1 cellular context compared by ENCODE assay signal in genomic region chr1:2399890-2400575, GRCh38.
A peak's percentile ranks its signal among the peaks of the same experiment; 100 is the strongest.
TF ChIP-seq lines count a peak whose summit lies in the region.

No MANE protein-coding gene starts in this region.

TF ChIP-seq in K562, 482 proteins besides CTCF, POLR2A, EP300 and RAD21:
- no peak for TF ChIP-seq DLX4 (CRISPR knock-in tag; IDR thresholded peaks at IDR 0.05)
- no peak for TF ChIP-seq THAP7 (CRISPR knock-in tag; IDR thresholded peaks at IDR 0.05)
- 0 out of 2 replicates have a peak, but pooled peaks have one; percentile 36 for TF ChIP-seq POLR2G (IDR thresholded peaks at IDR 0.05; ENCODE audit: low read depth, low read length)
- TF ChIP-seq, protein P1, sequence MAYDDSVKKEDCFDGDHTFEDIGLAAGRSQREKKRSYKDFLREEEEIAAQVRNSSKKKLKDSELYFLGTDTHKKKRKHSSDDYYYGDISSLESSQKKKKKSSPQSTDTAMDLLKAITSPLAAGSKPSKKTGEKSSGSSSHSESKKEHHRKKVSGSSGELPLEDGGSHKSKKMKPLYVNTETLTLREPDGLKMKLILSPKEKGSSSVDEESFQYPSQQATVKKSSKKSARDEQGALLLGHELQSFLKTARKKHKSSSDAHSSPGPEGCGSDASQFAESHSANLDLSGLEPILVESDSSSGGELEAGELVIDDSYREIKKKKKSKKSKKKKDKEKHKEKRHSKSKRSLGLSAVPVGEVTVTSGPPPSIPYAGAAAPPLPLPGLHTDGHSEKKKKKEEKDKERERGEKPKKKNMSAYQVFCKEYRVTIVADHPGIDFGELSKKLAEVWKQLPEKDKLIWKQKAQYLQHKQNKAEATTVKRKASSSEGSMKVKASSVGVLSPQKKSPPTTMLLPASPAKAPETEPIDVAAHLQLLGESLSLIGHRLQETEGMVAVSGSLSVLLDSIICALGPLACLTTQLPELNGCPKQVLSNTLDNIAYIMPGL (CRISPR knock-in tag; IDR thresholded peaks at IDR 0.05), result no peak
- no peak for TF ChIP-seq GATAD2B (IDR thresholded peaks at IDR 0.05; ENCODE audit: borderline replicate concordance)
- TF ChIP-seq, protein P2, sequence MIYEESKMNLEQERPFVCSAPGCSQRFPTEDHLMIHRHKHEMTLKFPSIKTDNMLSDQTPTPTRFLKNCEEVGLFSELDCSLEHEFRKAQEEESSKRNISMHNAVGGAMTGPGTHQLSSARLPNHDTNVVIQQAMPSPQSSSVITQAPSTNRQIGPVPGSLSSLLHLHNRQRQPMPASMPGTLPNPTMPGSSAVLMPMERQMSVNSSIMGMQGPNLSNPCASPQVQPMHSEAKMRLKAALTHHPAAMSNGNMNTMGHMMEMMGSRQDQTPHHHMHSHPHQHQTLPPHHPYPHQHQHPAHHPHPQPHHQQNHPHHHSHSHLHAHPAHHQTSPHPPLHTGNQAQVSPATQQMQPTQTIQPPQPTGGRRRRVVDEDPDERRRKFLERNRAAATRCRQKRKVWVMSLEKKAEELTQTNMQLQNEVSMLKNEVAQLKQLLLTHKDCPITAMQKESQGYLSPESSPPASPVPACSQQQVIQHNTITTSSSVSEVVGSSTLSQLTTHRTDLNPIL (CRISPR knock-in tag; IDR thresholded peaks at IDR 0.05), result no peak
- no peak for TF ChIP-seq PHB2 (IDR thresholded peaks at IDR 0.05; ENCODE audit: low read depth)
- TF ChIP-seq BCOR (IDR thresholded peaks at IDR 0.05), result peak; percentile 64
- TF ChIP-seq KAT7 (CRISPR knock-in tag; IDR thresholded peaks at IDR 0.05; ENCODE audit: borderline replicate concordance), result 0 out of 2 replicates have a peak, but pooled peaks have one; percentile 18
- no peak for TF ChIP-seq XRCC4 (IDR thresholded peaks at IDR 0.05; ENCODE audit: extremely low read depth, insufficient read depth, insufficient read length)
- TF ChIP-seq PHF8 (IDR thresholded peaks at IDR 0.05; ENCODE audit: borderline replicate concordance, low read length), result no peak
- TF ChIP-seq SMAD3 (CRISPR knock-in tag; conservative IDR thresholded peaks at IDR 0.05), result no peak
- TF ChIP-seq, protein P3, sequence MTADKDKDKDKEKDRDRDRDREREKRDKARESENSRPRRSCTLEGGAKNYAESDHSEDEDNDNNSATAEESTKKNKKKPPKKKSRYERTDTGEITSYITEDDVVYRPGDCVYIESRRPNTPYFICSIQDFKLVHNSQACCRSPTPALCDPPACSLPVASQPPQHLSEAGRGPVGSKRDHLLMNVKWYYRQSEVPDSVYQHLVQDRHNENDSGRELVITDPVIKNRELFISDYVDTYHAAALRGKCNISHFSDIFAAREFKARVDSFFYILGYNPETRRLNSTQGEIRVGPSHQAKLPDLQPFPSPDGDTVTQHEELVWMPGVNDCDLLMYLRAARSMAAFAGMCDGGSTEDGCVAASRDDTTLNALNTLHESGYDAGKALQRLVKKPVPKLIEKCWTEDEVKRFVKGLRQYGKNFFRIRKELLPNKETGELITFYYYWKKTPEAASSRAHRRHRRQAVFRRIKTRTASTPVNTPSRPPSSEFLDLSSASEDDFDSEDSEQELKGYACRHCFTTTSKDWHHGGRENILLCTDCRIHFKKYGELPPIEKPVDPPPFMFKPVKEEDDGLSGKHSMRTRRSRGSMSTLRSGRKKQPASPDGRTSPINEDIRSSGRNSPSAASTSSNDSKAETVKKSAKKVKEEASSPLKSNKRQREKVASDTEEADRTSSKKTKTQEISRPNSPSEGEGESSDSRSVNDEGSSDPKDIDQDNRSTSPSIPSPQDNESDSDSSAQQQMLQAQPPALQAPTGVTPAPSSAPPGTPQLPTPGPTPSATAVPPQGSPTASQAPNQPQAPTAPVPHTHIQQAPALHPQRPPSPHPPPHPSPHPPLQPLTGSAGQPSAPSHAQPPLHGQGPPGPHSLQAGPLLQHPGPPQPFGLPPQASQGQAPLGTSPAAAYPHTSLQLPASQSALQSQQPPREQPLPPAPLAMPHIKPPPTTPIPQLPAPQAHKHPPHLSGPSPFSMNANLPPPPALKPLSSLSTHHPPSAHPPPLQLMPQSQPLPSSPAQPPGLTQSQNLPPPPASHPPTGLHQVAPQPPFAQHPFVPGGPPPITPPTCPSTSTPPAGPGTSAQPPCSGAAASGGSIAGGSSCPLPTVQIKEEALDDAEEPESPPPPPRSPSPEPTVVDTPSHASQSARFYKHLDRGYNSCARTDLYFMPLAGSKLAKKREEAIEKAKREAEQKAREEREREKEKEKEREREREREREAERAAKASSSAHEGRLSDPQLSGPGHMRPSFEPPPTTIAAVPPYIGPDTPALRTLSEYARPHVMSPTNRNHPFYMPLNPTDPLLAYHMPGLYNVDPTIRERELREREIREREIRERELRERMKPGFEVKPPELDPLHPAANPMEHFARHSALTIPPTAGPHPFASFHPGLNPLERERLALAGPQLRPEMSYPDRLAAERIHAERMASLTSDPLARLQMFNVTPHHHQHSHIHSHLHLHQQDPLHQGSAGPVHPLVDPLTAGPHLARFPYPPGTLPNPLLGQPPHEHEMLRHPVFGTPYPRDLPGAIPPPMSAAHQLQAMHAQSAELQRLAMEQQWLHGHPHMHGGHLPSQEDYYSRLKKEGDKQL (CRISPR knock-in tag; IDR thresholded peaks at IDR 0.05; ENCODE audit: borderline replicate concordance), result no peak
- TF ChIP-seq JUN (IDR thresholded peaks at IDR 0.05; ENCODE audit: borderline replicate concordance, low read depth, low read length), result no peak
- no peak for TF ChIP-seq JUN (CRISPR knock-in tag; IDR thresholded peaks at IDR 0.05; ENCODE audit: borderline replicate concordance)
- no peak for TF ChIP-seq ZNF224 (CRISPR knock-in tag; IDR thresholded peaks at IDR 0.05)
- TF ChIP-seq GTF2F1 (IDR thresholded peaks at IDR 0.05; ENCODE audit: low read depth, low read length), result no peak
- TF ChIP-seq POLR2AphosphoS2 (IDR thresholded peaks at IDR 0.05; ENCODE audit: low read length), result no peak
- no peak for TF ChIP-seq HMG20A (CRISPR knock-in tag; conservative IDR thresholded peaks at IDR 0.05)
